19 cellular contexts compared by ENCODE assay signal in the genomic region with DNA sequence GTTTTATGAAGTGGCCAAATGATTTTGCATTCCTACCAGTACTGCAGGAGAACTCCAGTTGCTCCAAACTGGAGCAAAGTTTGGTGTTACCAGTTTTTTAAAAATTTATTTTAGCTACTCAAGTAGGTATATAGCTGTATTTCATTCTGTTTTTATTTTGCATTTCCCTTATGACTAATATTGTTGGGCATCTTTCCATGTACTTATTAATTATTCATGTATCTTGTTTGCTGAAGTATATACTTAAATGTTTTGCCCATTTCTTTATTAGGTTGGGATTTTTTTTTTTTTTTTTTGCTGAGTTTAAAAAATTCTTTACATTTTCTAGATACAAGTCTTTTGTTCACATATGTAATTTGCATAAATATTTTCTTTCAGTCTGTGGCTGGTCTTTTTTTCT.
A peak's percentile ranks its signal among the peaks of the same experiment; 100 is the strongest.
DNase-seq lines count a peak whose midpoint lies in the region; ATAC-seq, FAIRE-seq and TF ChIP-seq lines count a peak whose summit lies in the region.
"Had no signal": no experiment of that assay in that cellular context is flagged by ENCODE, and none has a peak within 500 bp of the region (broad histone marks: within the 10 kb centered on the region; RNA-seq: fewer than 3 reads in every experiment).

No MANE protein-coding gene starts in this region.

- no peaks in the 10 kb centered on the region for H3K27me3 ChIP-seq in PC-3 (ENCODE audit: low read length)
- no peaks in the 10 kb centered on the region for H3K27me3 ChIP-seq in K562 (ENCODE audit: control insufficient read depth in 2 of 2, insufficient read depth in 2 of 2, low read length in 2 of 2)
- H3K27me3 ChIP-seq: BLaER1 had no signal

- POLR2A ChIA-PET in PC-3 (lab: Charles Lee; ENCODE audit: unreplicated experiment) (interaction anchor here (0.7 kb wide), 1 partner anchor 335 kb away, joined by 3 read pairs; no protein-coding TSS in a partner anchor), K562 (lab: Yijun Ruan, JAX) (no interaction called here)

- BruUV-seq in PC-3 (replicated peaks; lab: Mats Ljungman, UMichigan) (no TSS peak), K562 (replicated peaks; lab: Mats Ljungman, UMichigan) (no TSS peak)

- H3K27ac ChIP-seq in PC-3 (ENCODE audit: low read length) (no peak overlapping the region), K562 (ENCODE audit: extremely low read depth, low read depth, low read length) (no peak overlapping the region)
- H3K27ac ChIP-seq: BLaER1 had no signal

- H4K20me1 ChIP-seq in PC-3 (ENCODE audit: low read length), result no peaks in the 10 kb centered on the region
- H4K20me1 ChIP-seq in K562 (replicated peaks; ENCODE audit: control insufficient read depth, insufficient read depth, low read length), result no peaks in the 10 kb centered on the region
- H4K20me1 ChIP-seq: BLaER1 had no signal

- no peak overlapping the region for H3K4me2 ChIP-seq in PC-3 (ENCODE audit: low read length)
- H3K4me2 ChIP-seq in K562 (ENCODE audit: insufficient read depth, low read length), result no peak overlapping the region
- H3K4me2 ChIP-seq: BLaER1 had no signal

- H3K4me1 ChIP-seq in PC-3 (ENCODE audit: insufficient read depth, low read length) (no peaks in the 10 kb centered on the region), K562 (replicated peaks in 1 of 2; ENCODE audit: control insufficient read depth in 2 of 2, insufficient read depth in 2 of 2, low read length in 2 of 2) (no peaks in the 10 kb centered on the region)
- H3K4me1 ChIP-seq: BLaER1 had no signal

- in situ Hi-C loops in K562 (cut with MboI), result no loop called here

- FAIRE-seq in K562 (lab: Jason Lieb, UNC) (no peak), frontal cortex (lab: Jason Lieb, UNC) (peak; percentile 23)
- FAIRE-seq: D721Med, GM12891, GM18507 had no signal

- H3K9me3 ChIP-seq in PC-3 (ENCODE audit: low read length), result no peaks in the 10 kb centered on the region
- H3K9me3 ChIP-seq in K562 (replicated peaks; ENCODE audit: control insufficient read depth, insufficient read depth, low read depth, low read length), result no peaks in the 10 kb centered on the region
- H3K9me3 ChIP-seq: BLaER1, HAP-1 had no signal

- TF ChIP-seq EP300 in K562 (IDR thresholded peaks at IDR 0.05; ENCODE audit: low read length), result no peak

- H3K9me2 ChIP-seq in PC-3 (replicated peaks; ENCODE audit: low read length), result no peaks in the 10 kb centered on the region

- no peak for TF ChIP-seq RAD21 in K562 (CRISPR knock-in tag; conservative IDR thresholded peaks at IDR 0.05 in 1 of 2, IDR thresholded peaks at IDR 0.05 in 1 of 2)

- no peaks in the 10 kb centered on the region for H3F3A ChIP-seq in PC-3 (ENCODE audit: low read length, unreplicated experiment)

- DNase-seq in PC-3 (peak; percentile 23), K562 (ENCODE audit: extremely low read depth in 1 of 4, low spot score in 3 of 4) (no peak), frontal cortex (ENCODE audit: low spot score in 2 of 2) (no peak), COLO668 (lab: John Stamatoyannopoulos, UW; ENCODE audit: unreplicated experiment) (no peak), C1 segment of cervical spinal cord (lab: John Stamatoyannopoulos, UW) (no peak), NCI-H446 treated with DMSO at 0.1 percent for 48 hours (lab: John Stamatoyannopoulos, UW) (no peak), cerebellar cortex (ENCODE audit: low spot score) (no peak)
- DNase-seq: CD4-positive, alpha-beta memory T cell; DMS 273 treated with DMSO at 0.1 percent for 48 hours; DMS79; EL; GF-D8; GOT3; HFFc6 had no signal

- no peak for TF ChIP-seq POLR2A in K562 (conservative IDR thresholded peaks at IDR 0.05)

- CTCF ChIA-PET in PC-3 (lab: Charles Lee) (interaction anchor here (0.6 kb wide), 1 partner anchor 935 kb away, joined by 3 read pairs; no protein-coding TSS in a partner anchor), K562 (lab: Yijun Ruan, JAX; ENCODE audit: low intra/inter-chr PET ratio) (no interaction called here)

- no peaks in the 10 kb centered on the region for H3K79me2 ChIP-seq in PC-3 (ENCODE audit: low read length)
- H3K79me2 ChIP-seq in K562 (ENCODE audit: control insufficient read depth, insufficient read depth, low read length), result no peaks in the 10 kb centered on the region

- intact Hi-C loops in PC-3 (cut with micrococcal nuclease), result no loop called here
- intact Hi-C loops in K562 (cut with micrococcal nuclease), result no loop called here

- ATAC-seq in PC-3 (no peak), K562 (no peak)

- H2AFZ ChIP-seq in PC-3 (ENCODE audit: low read length) (no peak overlapping the region), K562 (ENCODE audit: low read depth, low read length) (no peak overlapping the region)

- H3K4me3 ChIP-seq in PC-3 (ENCODE audit: low read length) (no peak overlapping the region), K562 (no peak overlapping the region)
- H3K4me3 ChIP-seq: BLaER1, HAP-1 had no signal

- TF ChIP-seq CTCF in PC-3 (conservative IDR thresholded peaks at IDR 0.05; ENCODE audit: low read depth, low read length) (no peak), K562 (IDR thresholded peaks at IDR 0.05 in 2 of 3, conservative IDR thresholded peaks at IDR 0.05 in 1 of 3; ENCODE audit: insufficient read depth in 2 of 3, low read depth in 1 of 3, low read length in 3 of 3) (no peak)

- H3K36me3 ChIP-seq in PC-3 (ENCODE audit: low read depth, low read length), result no peaks in the 10 kb centered on the region
- no peaks in the 10 kb centered on the region for H3K36me3 ChIP-seq in K562 (ENCODE audit: control insufficient read depth, insufficient read depth, low read length)
- H3K36me3 ChIP-seq: BLaER1, HAP-1 had no signal

- H3K9ac ChIP-seq in PC-3 (ENCODE audit: low read length) (no peak overlapping the region), K562 (ENCODE audit: insufficient read depth in 1 of 2, low read depth in 2 of 2, low read length in 2 of 2) (no peak overlapping the region)
- H3K9ac ChIP-seq: BLaER1 had no signal

- no peaks in the 10 kb centered on the region for H3K9me1 ChIP-seq in K562 (ENCODE audit: control insufficient read depth, insufficient read depth, low read length)

TF ChIP-seq in K562, 482 proteins besides CTCF, POLR2A, EP300 and RAD21:
- TF ChIP-seq, protein P1, sequence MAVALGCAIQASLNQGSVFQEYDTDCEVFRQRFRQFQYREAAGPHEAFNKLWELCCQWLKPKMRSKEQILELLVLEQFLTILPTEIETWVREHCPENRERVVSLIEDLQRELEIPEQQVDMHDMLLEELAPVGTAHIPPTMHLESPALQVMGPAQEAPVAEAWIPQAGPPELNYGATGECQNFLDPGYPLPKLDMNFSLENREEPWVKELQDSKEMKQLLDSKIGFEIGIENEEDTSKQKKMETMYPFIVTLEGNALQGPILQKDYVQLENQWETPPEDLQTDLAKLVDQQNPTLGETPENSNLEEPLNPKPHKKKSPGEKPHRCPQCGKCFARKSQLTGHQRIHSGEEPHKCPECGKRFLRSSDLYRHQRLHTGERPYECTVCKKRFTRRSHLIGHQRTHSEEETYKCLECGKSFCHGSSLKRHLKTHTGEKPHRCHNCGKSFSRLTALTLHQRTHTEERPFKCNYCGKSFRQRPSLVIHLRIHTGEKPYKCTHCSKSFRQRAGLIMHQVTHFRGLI (CRISPR knock-in tag; IDR thresholded peaks at IDR 0.05), result no peak
- TF ChIP-seq ZNF316 (IDR thresholded peaks at IDR 0.05), result peak; percentile 45; the same call in 1 of the 2 replicates
